Comparison of ENCODE assay signal across 8 cellular contexts in genomic region chr6:63351995-63352586, GRCh38. TPM values are rescaled to one million over a fixed set of nuclear protein-coding genes. Genes with fewer than 3 reads are reported as not detected.
DNase-seq lines count a peak whose midpoint lies in the region; ATAC-seq and TF ChIP-seq lines count a peak whose summit lies in the region.

No MANE protein-coding gene starts in this region.

- H2BK120ac ChIP-seq in mesendoderm (ENCODE audit: low read depth, low read length) = no peak overlapping the region

- H3K27me3 ChIP-seq in mesendoderm (ENCODE audit: insufficient read depth, low read length, poor library complexity) = no peaks in the 10 kb centered on the region

- H3K36me3 ChIP-seq in mucosa of descending colon (ENCODE audit: low read depth) (no peaks in the 10 kb centered on the region), mesendoderm (ENCODE audit: control insufficient read depth, insufficient read depth, low read length) (no peaks in the 10 kb centered on the region)

- no peak overlapping the region for H4K5ac ChIP-seq in mesendoderm (ENCODE audit: low read length)

- H4K8ac ChIP-seq in mesendoderm (ENCODE audit: low read depth, low read length) = no peak overlapping the region

- H3K79me1 ChIP-seq in mesendoderm (ENCODE audit: low read length) = no peaks in the 10 kb centered on the region

- H3K4me2 ChIP-seq in mesendoderm (ENCODE audit: low read length) = no peak overlapping the region

- ATAC-seq in GM21367 (IDR thresholded peaks at IDR 0.05; ENCODE audit: unreplicated experiment) (peak; percentile 28), HG03575 (IDR thresholded peaks at IDR 0.05; ENCODE audit: extremely low read depth, insufficient number of reproducible peaks, low FRiP score, unreplicated experiment) (peak; percentile 16), mucosa of descending colon (peak; percentile 47), sciatic nerve (no peak)

- no peak overlapping the region for H2BK15ac ChIP-seq in mesendoderm (replicated peaks; ENCODE audit: low read depth)

- H3K79me2 ChIP-seq in mesendoderm (ENCODE audit: control insufficient read depth, insufficient read depth, low read length) = no peaks in the 10 kb centered on the region

- no peaks in the 10 kb centered on the region for H3K9me3 ChIP-seq in mucosa of descending colon

- H2AK5ac ChIP-seq in mesendoderm (ENCODE audit: low read length) = no peak overlapping the region

- no peak overlapping the region for H3K56ac ChIP-seq in mesendoderm (ENCODE audit: low read length)

- no peak overlapping the region for H3K4ac ChIP-seq in mesendoderm (ENCODE audit: low read depth, low read length)

- in situ Hi-C loops in astrocyte of the cerebellum (cut with HindIII; ENCODE audit: low sequenced_read_pairs) = no loop called here

- no peak overlapping the region for H2BK5ac ChIP-seq in mesendoderm (ENCODE audit: low read length)

- H3K18ac ChIP-seq in mesendoderm (ENCODE audit: low read length) = no peak overlapping the region

- H3K27ac ChIP-seq in mesendoderm (ENCODE audit: low read depth, low read length) = no peak overlapping the region

- TF ChIP-seq CTCF in astrocyte of the cerebellum (IDR thresholded peaks at IDR 0.05; ENCODE audit: low read depth, low read length, missing control alignments) (no peak), mucosa of descending colon (IDR thresholded peaks at IDR 0.05) (no peak)

- no peak overlapping the region for H3K9ac ChIP-seq in mesendoderm (ENCODE audit: low read length)

- no peak overlapping the region for H3K23ac ChIP-seq in mesendoderm (ENCODE audit: low read length)

- no peak overlapping the region for H3K4me3 ChIP-seq in astrocyte of the cerebellum (ENCODE audit: low read depth, low read length)
- no peak overlapping the region for H3K4me3 ChIP-seq in mucosa of descending colon
- H3K4me3 ChIP-seq in mesendoderm (ENCODE audit: low read length) = no peak overlapping the region

- peak; percentile 19 for DNase-seq in DMS 273 (lab: John Stamatoyannopoulos, UW; ENCODE audit: unreplicated experiment)
- DNase-seq in DMS 273 treated with DMSO at 0.1 percent for 48 hours (lab: John Stamatoyannopoulos, UW) = no peak
- DNase-seq in astrocyte of the cerebellum (ENCODE audit: low read depth) = peak; percentile 44
- no peak for DNase-seq in mucosa of descending colon
- DNase-seq in mesendoderm = no peak
- DNase-seq in sciatic nerve (ENCODE audit: low spot score) = no peak

- WGBS in mesendoderm (ENCODE audit: extremely low coverage, insufficient coverage, low lambda C conversion rate) = no CpG with 5 or more reads among the region's 6 CpGs

- intact Hi-C loops in mucosa of descending colon (cut with DNase I, micrococcal nuclease) = loop anchor here in 1 of 2 donors (10.0 kb wide), 1 partner anchor 413 kb away; no protein-coding TSS in a partner anchor
- intact Hi-C loops in sciatic nerve (cut with DNase I) = no loop called here

- peaks cover 18% of the 10 kb centered on the region for H3K4me1 ChIP-seq in mucosa of descending colon (ENCODE audit: low read depth)
- no peaks in the 10 kb centered on the region for H3K4me1 ChIP-seq in mesendoderm (ENCODE audit: control insufficient read depth, low read depth, low read length)

RNA-seq across cellular contexts. Expression of gene LGSN, which starts 32.3 kb away (rescaled TPM):
- under 1 TPM; 0.05 to 0.14 (median 0.09) TPM for total RNA-seq in mucosa of descending colon
- 0.14 TPM for polyA plus RNA-seq in mesendoderm (2013, experiment 1 of 2)
- polyA plus RNA-seq in mesendoderm (2013, experiment 2 of 2) = 0.08 TPM
- not detected for total RNA-seq in sciatic nerve

Comparison
In these comparisons a context has a peak if more than half of its experiments do, and no peak if none do; other contexts are left out.
1. DNase-seq: peak in DMS 273 (single experiment) and astrocyte of the cerebellum (single experiment); none in DMS 273 treated with DMSO at 0.1 percent for 48 hours (single experiment), mucosa of descending colon (0 of 3), mesendoderm (single experiment) and sciatic nerve (single experiment).